ENCODE assay signal across 8 cellular contexts in genomic region chrX:155768036-155768769, GRCh38.
DNase-seq lines count a peak whose midpoint lies in the region; ATAC-seq and TF ChIP-seq lines count a peak whose summit lies in the region.

No MANE protein-coding gene starts in this region.

- H3K27me3 ChIP-seq in effector memory CD4-positive, alpha-beta T cell (replicated peaks; ENCODE audit: control insufficient read depth, insufficient read depth, low read length, poor library complexity, severe bottlenecking), result no peaks in the 10 kb centered on the region

- H3K36me3 ChIP-seq in effector memory CD4-positive, alpha-beta T cell (ENCODE audit: control insufficient read depth, insufficient read depth, low read length), result no peaks in the 10 kb centered on the region

- no peaks in the 10 kb centered on the region for H3K4me1 ChIP-seq in effector memory CD4-positive, alpha-beta T cell (ENCODE audit: control insufficient read depth, insufficient read depth, low read length, poor library complexity, severe bottlenecking)

- TF ChIP-seq POLR2A in NB4 (IDR thresholded peaks at IDR 0.05; ENCODE audit: extremely low read depth, insufficient read length), result no peak

- H3K4me1 Mint-ChIP-seq in CD14-positive monocyte, result peaks cover 16% of the 10 kb centered on the region
- H3K4me1 Mint-ChIP-seq in natural killer cell, result peaks cover 8 to 11% of the 10 kb centered on the region in 2 donors

- peak overlapping the region in 3 of 7 donors; percentile 2 to 74 (median 7) for H3K27ac Mint-ChIP-seq in CD14-positive monocyte
- peak overlapping the region in 1 of 2 donors; percentile 67 for H3K27ac Mint-ChIP-seq in natural killer cell

- POLR2A ChIA-PET in GM10248 (lab: Yijun Ruan, JAX), result no interaction called here

- H3K4me3 Mint-ChIP-seq in CD14-positive monocyte, result peak overlapping the region; percentile 66 to 70
- H3K4me3 Mint-ChIP-seq in natural killer cell, result peak overlapping the region; percentile 77

- no peaks in the 10 kb centered on the region for H3K9me3 ChIP-seq in effector memory CD4-positive, alpha-beta T cell (ENCODE audit: control insufficient read depth, low read length)

- ATAC-seq in natural killer cell (peak in 1 of 3 donors; percentile 43), HG02610 (IDR thresholded peaks at IDR 0.05; ENCODE audit: unreplicated experiment) (no peak), HG03108 (IDR thresholded peaks at IDR 0.05; ENCODE audit: unreplicated experiment) (no peak)

- DNase-seq in CD14-positive monocyte (ENCODE audit: low spot score) (peak; percentile 57), NB4 (ENCODE audit: low read depth) (peak; percentile 1), natural killer cell (no peak), NCI-H2171 treated with DMSO at 0.1 percent for 48 hours (lab: John Stamatoyannopoulos, UW) (no peak), GM10248 (ENCODE audit: extremely low spot score) (no peak)
- no peak for DNase-seq in effector memory CD4-positive, alpha-beta T cell

- H3K27ac ChIP-seq in effector memory CD4-positive, alpha-beta T cell (ENCODE audit: insufficient read depth, low read length, poor library complexity, severe bottlenecking), result no peak overlapping the region

- CTCF ChIA-PET in GM10248 (lab: Yijun Ruan, JAX), result no interaction called here

- H3K4me3 ChIP-seq in NB4 (ENCODE audit: low read depth, low read length), result no peak overlapping the region
- H3K4me3 ChIP-seq in effector memory CD4-positive, alpha-beta T cell (ENCODE audit: insufficient read depth, low read depth, low read length, poor library complexity, severe bottlenecking), result peak overlapping the region; percentile 45

- TF ChIP-seq CTCF in CD14-positive monocyte (IDR thresholded peaks at IDR 0.05) (no peak), NB4 (IDR thresholded peaks at IDR 0.05; ENCODE audit: low read depth, low read length) (no peak), natural killer cell (IDR thresholded peaks at IDR 0.05) (no peak), GM10248 (IDR thresholded peaks at IDR 0.05; ENCODE audit: control extremely low read depth, extremely low read depth, low read depth, missing control alignments) (no peak)

- H3K9me3 Mint-ChIP-seq in CD14-positive monocyte (peaks cover 0 to 3% (median 0%) of the 10 kb centered on the region in 7 donors), natural killer cell (peaks cover 0 to under 1% of the 10 kb centered on the region in 2 donors)

- H3K36me3 Mint-ChIP-seq in CD14-positive monocyte (no peaks in the 10 kb centered on the region), natural killer cell (no peaks in the 10 kb centered on the region)

- intact Hi-C loops in CD14-positive monocyte (cut with micrococcal nuclease) (no loop called here), natural killer cell (cut with micrococcal nuclease) (no loop called here)

- peaks cover 0 to 2% (median 2%) of the 10 kb centered on the region in 3 donors for H3K27me3 Mint-ChIP-seq in CD14-positive monocyte (ENCODE audit: low read depth in 3 of 3)
- H3K27me3 Mint-ChIP-seq in natural killer cell (ENCODE audit: low read depth in 2 of 2), result peaks cover 0 to 6% of the 10 kb centered on the region in 2 donors

Comparison
In these comparisons a context has a peak if more than half of its experiments do, and no peak if none do; other contexts are left out.
1. DNase-seq: peak in CD14-positive monocyte (single experiment) and NB4 (single experiment); none in effector memory CD4-positive, alpha-beta T cell (0 of 3), natural killer cell (single experiment), NCI-H2171 treated with DMSO at 0.1 percent for 48 hours (single experiment) and GM10248 (single experiment).